22 cellular contexts compared by ENCODE assay signal in the genomic region with DNA sequence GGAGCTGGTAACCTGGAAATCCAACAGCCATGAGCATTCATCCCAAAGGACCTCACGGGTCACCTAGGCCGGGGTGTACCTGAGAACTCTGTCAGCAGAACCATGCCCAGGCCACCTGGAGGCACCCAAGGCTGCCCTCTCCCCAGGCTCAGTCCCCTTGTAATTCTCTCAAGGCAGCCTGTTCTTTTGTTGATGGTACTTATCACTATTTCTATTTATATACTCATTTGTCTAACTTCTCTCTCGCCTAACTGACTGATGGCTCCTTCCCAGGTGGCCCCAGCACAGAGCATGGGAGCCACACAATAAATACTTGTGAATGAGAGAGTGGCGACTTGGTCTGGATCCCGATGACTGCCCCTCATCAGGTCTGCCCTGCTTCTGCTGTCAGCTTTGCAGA. TPM values are rescaled to one million over a fixed set of nuclear protein-coding genes. Genes with fewer than 3 reads are reported as not detected.
DNase-seq lines count a peak whose midpoint lies in the region; ATAC-seq and TF ChIP-seq lines count a peak whose summit lies in the region.
"Had no signal": no experiment of that assay in that cellular context is flagged by ENCODE, and none has a peak within 500 bp of the region (broad histone marks: within the 10 kb centered on the region; RNA-seq: fewer than 3 reads in every experiment).

No MANE protein-coding gene starts in this region.

- H3K9me3 ChIP-seq in heart right ventricle, result no peaks in the 10 kb centered on the region
- H3K9me3 ChIP-seq: HAP-1, SJCRH30 had no signal

- no peaks in the 10 kb centered on the region for H3K4me1 Mint-ChIP-seq in nephron progenitor cell
- H3K4me1 Mint-ChIP-seq in stimulated activated naive B cell treated with anti-CD40 and anti-IgM and Interleukin-4, amounts not matched to agents 10 μg/mL and 1 μg/mL and 100 μg/mL, for 72 hours, result peaks cover 6 to 14% of the 10 kb centered on the region in 2 donors

- peaks cover 0 to 23% (median 7%) of the 10 kb centered on the region in 9 donors for H3K4me1 ChIP-seq in heart right ventricle
- H3K4me1 ChIP-seq: HAP-1, SJCRH30 had no signal

- peak overlapping the region in 2 of 10 donors; percentile 9 to 35 for H3K27ac ChIP-seq in heart right ventricle
- H3K27ac ChIP-seq: KMS-11, SJCRH30 had no signal

- H3K36me3 ChIP-seq in heart right ventricle, result peaks cover 0 to 60% (median 11%) of the 10 kb centered on the region in 9 donors
- H3K36me3 ChIP-seq: HAP-1 had no signal

- ATAC-seq in Right ventricle myocardium superior (ENCODE audit: poor library complexity) (peak; percentile 77), heart right ventricle (peak; percentile 53 to 80 (median 70))
- no peak for ATAC-seq in stimulated activated naive B cell treated with anti-CD40 and anti-IgM and Interleukin-4, amounts not matched to agents 10 μg/mL and 1 μg/mL and 100 μg/mL, for 72 hours (replicated peaks)
- ATAC-seq: CD8-positive, alpha-beta T cell; GM12878; Panc1 had no signal

- TF ChIP-seq CTCF in heart right ventricle (IDR thresholded peaks at IDR 0.05) (no peak), nephron progenitor cell (IDR thresholded peaks at IDR 0.05) (no peak)

- no peak overlapping the region for H3K4me3 Mint-ChIP-seq in nephron progenitor cell
- no peak overlapping the region for H3K4me3 Mint-ChIP-seq in stimulated activated naive B cell treated with anti-CD40 and anti-IgM and Interleukin-4, amounts not matched to agents 10 μg/mL and 1 μg/mL and 100 μg/mL, for 72 hours
- H3K4me3 Mint-ChIP-seq: CD8-positive, alpha-beta T cell had no signal

- H3K27me3 Mint-ChIP-seq in nephron progenitor cell (ENCODE audit: low read depth, poor library complexity), result peaks cover 2% of the 10 kb centered on the region
- H3K27me3 Mint-ChIP-seq in stimulated activated naive B cell treated with anti-CD40 and anti-IgM and Interleukin-4, amounts not matched to agents 10 μg/mL and 1 μg/mL and 100 μg/mL, for 72 hours, result no peaks in the 10 kb centered on the region

- peaks cover 9% of the 10 kb centered on the region for H3K36me3 Mint-ChIP-seq in nephron progenitor cell (ENCODE audit: low read depth)
- peaks cover 30 to 31% of the 10 kb centered on the region in 2 donors for H3K36me3 Mint-ChIP-seq in stimulated activated naive B cell treated with anti-CD40 and anti-IgM and Interleukin-4, amounts not matched to agents 10 μg/mL and 1 μg/mL and 100 μg/mL, for 72 hours

- H3K27ac Mint-ChIP-seq in nephron progenitor cell, result peak overlapping the region; percentile 82
- H3K27ac Mint-ChIP-seq in stimulated activated naive B cell treated with anti-CD40 and anti-IgM and Interleukin-4, amounts not matched to agents 10 μg/mL and 1 μg/mL and 100 μg/mL, for 72 hours, result no peak overlapping the region
- H3K27ac Mint-ChIP-seq: CD8-positive, alpha-beta T cell had no signal

- intact Hi-C loops in Right ventricle myocardium superior (cut with DNase I), result no loop called here
- intact Hi-C loops in cardiac septum (cut with DNase I), result no loop called here
- intact Hi-C loops in heart right ventricle (cut with DNase I), result loop anchor here in 3 of 10 donors (10.0 kb wide), 1 partner anchor 182 kb away; no protein-coding TSS in a partner anchor

- DNase-seq in Right ventricle myocardium superior, result no peak
- no peak for DNase-seq in cardiac septum (ENCODE audit: low spot score)
- DNase-seq in heart right ventricle, result peak in 1 of 2 donors; percentile 23
- no peak for DNase-seq in nephron progenitor cell
- DNase-seq in mucosa of gallbladder (ENCODE audit: low spot score), result no peak
- DNase-seq in stimulated activated naive B cell treated with anti-CD40 and anti-IgM and Interleukin-4, amounts not matched to agents 10 μg/mL and 1 μg/mL and 100 μg/mL, for 72 hours, result no peak
- no peak for DNase-seq in NCI-H1930 (lab: John Stamatoyannopoulos, UW)
- DNase-seq: 8988T; C1 segment of cervical spinal cord; CD8-positive, alpha-beta T cell; DND-41; NCI-H1694 treated with DMSO at 0.1 percent for 48 hours; NCI-H2107; NCI-H446 treated with DMSO at 0.1 percent for 48 hours; NCI-H69; NK-92 treated with Interleukin-12 subunit alpha and Interleukin-12 subunit beta, amount 100 ng/mL, for 24 hours; SJCRH30 had no signal

- 42 to 73% methylated on average over 5 of the region's 5 CpGs for WGBS in heart right ventricle, 2 donors

- no peaks in the 10 kb centered on the region for H3K27me3 ChIP-seq in heart right ventricle
- H3K27me3 ChIP-seq: SJCRH30 had no signal

- H3K9me3 Mint-ChIP-seq in nephron progenitor cell, result no peaks in the 10 kb centered on the region
- H3K9me3 Mint-ChIP-seq in stimulated activated naive B cell treated with anti-CD40 and anti-IgM and Interleukin-4, amounts not matched to agents 10 μg/mL and 1 μg/mL and 100 μg/mL, for 72 hours, result no peaks in the 10 kb centered on the region
- H3K9me3 Mint-ChIP-seq: CD8-positive, alpha-beta T cell had no signal

- no peak overlapping the region for H3K4me3 ChIP-seq in heart right ventricle
- H3K4me3 ChIP-seq: GM12878, HAP-1, SJCRH30 had no signal

RNA-seq across cellular contexts. Expression of a gene that starts 16.7 kb away (rescaled TPM):
- total RNA-seq in Right ventricle myocardium superior, result 13.6 TPM
- 10.6 TPM for total RNA-seq in cardiac septum
- total RNA-seq in heart right ventricle, result 10 to 100 TPM in 9 of 10 donors, 1 to 10 TPM in 1; 8.6 to 16.6 (median 14.2) TPM
- polyA plus RNA-seq in heart right ventricle, result 10 to 100 TPM; 14.3 to 22.2 TPM
- total RNA-seq in mucosa of gallbladder, result 26.6 TPM

RNA-seq across cellular contexts. Expression of a gene that starts 19.4 kb away (rescaled TPM):
- total RNA-seq in Right ventricle myocardium superior (16.6 TPM), cardiac septum (11.0 TPM), heart right ventricle (10 to 100 TPM; 13.7 to 22.8 (median 19.1) TPM), mucosa of gallbladder (30.0 TPM)
- polyA plus RNA-seq in heart right ventricle, result 1 to 10 TPM; 4.7 to 6.4 TPM

RNA-seq across cellular contexts. Expression of a gene that starts 31.4 kb away (rescaled TPM):
- not detected for total RNA-seq in Right ventricle myocardium superior
- not detected for total RNA-seq in cardiac septum
- not detected for total RNA-seq in heart right ventricle
- polyA plus RNA-seq in heart right ventricle, result not detected
- total RNA-seq in mucosa of gallbladder, result 0.35 TPM
- total RNA-seq: CD8-positive, alpha-beta T cell; GM12878; HT1080 had no signal
- polyA plus RNA-seq: GM12878 had no signal

RNA-seq across cellular contexts. Expression of a gene that starts 50.7 kb away (rescaled TPM):
- total RNA-seq in Right ventricle myocardium superior, result not detected
- total RNA-seq in cardiac septum, result not detected
- total RNA-seq in heart right ventricle, result 1 to 10 TPM in 5 of 10 donors, under 1 TPM in 2, not detected in 3; 0.85 to 1.6 (median 1.2) TPM
- polyA plus RNA-seq in heart right ventricle, result under 1 TPM in 1 of 2 donors, not detected in 1; 0.09 TPM
- 1.8 TPM for total RNA-seq in mucosa of gallbladder
- total RNA-seq: CD8-positive, alpha-beta T cell; HT1080 had no signal
- polyA plus RNA-seq: GM12878 had no signal

Comparison
In these comparisons a context has a peak if more than half of its experiments do, and no peak if none do; other contexts are left out.
1. ATAC-seq: peak in Right ventricle myocardium superior (single experiment) and heart right ventricle (8 of 8); none in stimulated activated naive B cell treated with anti-CD40 and anti-IgM and Interleukin-4, amounts not matched to agents 10 μg/mL and 1 μg/mL and 100 μg/mL, for 72 hours (0 of 2).